1 cellular context compared by ENCODE assay signal in the genomic region with DNA sequence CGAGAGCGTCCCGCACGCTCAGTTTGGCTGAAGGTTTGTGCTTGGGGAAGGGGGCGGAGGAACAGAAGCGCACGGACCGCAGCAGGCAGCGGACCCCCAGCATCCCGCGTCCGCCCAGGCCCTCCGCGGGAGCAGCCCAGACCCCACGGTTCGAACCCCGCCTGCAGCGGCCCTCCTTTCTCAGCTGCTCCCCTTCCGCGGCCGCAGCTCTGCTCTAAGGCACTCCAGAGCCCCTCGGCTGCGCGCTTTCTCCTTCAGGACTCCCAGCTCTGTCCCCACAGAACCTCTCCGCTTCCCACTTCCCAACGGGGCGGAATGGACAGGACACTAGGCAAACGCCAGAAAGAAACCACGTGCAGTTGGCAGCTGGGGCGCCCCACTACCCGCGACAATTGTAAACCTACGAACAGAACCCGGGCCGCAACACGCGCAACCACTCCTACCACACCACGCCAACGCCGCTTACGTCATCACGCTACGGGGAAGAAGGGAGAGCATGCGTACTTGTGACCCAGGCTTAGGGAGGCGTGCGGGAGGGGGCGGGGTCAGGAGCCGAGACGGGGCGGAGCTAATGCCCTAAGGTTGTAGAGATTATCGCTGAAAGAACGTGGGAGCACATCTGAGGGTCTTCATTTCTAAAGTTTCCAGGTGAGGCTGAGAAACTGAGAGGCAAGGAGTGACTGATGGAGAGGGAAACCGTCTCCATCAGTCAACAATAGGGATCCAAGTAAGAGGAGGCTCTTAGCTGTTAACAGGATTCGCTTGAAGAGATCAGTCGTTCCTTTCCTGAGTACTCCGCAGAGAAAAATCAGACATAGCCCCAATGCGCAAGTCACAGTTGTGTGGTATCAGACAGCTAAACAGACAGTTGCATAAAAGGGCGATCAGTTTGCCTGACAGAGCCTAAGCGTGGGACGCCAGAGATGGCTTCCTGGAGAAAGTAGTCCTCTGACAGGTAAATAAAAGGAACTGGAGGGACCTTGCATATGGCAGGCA.
A peak's percentile ranks its signal among the peaks of the same experiment; 100 is the strongest.
TF ChIP-seq lines count a peak whose summit lies in the region.

TSS of gene NARS2 (minus strand) at position 479 of the 996 bp plus-strand sequence. CDS start at position 103, 376 bp downstream.

TF ChIP-seq in liver, 16 proteins besides CTCF, POLR2A, EP300 and RAD21 (continued from another document):
- TF ChIP-seq GABPA (IDR thresholded peaks at IDR 0.05 in 1 of 2, conservative IDR thresholded peaks at IDR 0.05 in 1 of 2) (no peak), TAF1 (conservative IDR thresholded peaks at IDR 0.05) (peak; percentile 87), HNF4G (IDR thresholded peaks at IDR 0.05) (no peak)
